ENCODE assay signal across 15 cellular contexts in genomic region chr10:23325132-23325531, GRCh38. TPM values are rescaled to one million over a fixed set of nuclear protein-coding genes. Genes with fewer than 3 reads are reported as not detected.
DNase-seq lines count a peak whose midpoint lies in the region; ATAC-seq and TF ChIP-seq lines count a peak whose summit lies in the region.
"Had no signal": no experiment of that assay in that cellular context is flagged by ENCODE, and none has a peak within 500 bp of the region (broad histone marks: within the 10 kb centered on the region; RNA-seq: fewer than 3 reads in every experiment).

No MANE protein-coding gene starts in this region.

- TF ChIP-seq CTCF in GM10266 (IDR thresholded peaks at IDR 0.05; ENCODE audit: control insufficient read depth, insufficient read depth, low read depth, missing control alignments) (peak; percentile 28), gastroesophageal sphincter (IDR thresholded peaks at IDR 0.05) (no peak)

- no peaks in the 10 kb centered on the region for H3K36me3 ChIP-seq in gastroesophageal sphincter
- H3K36me3 ChIP-seq: pancreas, upper lobe of right lung had no signal

- H3K4me1 ChIP-seq in gastroesophageal sphincter = no peaks in the 10 kb centered on the region
- H3K4me1 ChIP-seq: upper lobe of right lung had no signal

- no peak overlapping the region for H3K27ac ChIP-seq in gastroesophageal sphincter
- H3K27ac ChIP-seq: pancreas, upper lobe of right lung had no signal

- peaks cover 0 to 3% (median 0%) of the 10 kb centered on the region in 3 donors for H3K9me3 ChIP-seq in gastroesophageal sphincter
- H3K9me3 ChIP-seq: pancreas, upper lobe of right lung had no signal

- WGBS in gastroesophageal sphincter (ENCODE audit: low coverage in 1 of 2), 2 donors = 75 to 100% methylated on average over 1 of the region's 1 CpG

- no peak overlapping the region for H3K4me3 ChIP-seq in gastroesophageal sphincter
- H3K4me3 ChIP-seq: pancreas, upper lobe of right lung had no signal

- no peak for TF ChIP-seq EP300 in gastroesophageal sphincter (IDR thresholded peaks at IDR 0.05)

- no peak for DNase-seq in GM10266 (ENCODE audit: extremely low spot score)
- peak; percentile 26 for DNase-seq in SK-MEL-5 (ENCODE audit: low read depth, low spot score)
- no peak for DNase-seq in GDM1 (lab: John Stamatoyannopoulos, UW)
- DNase-seq in NK-92 (lab: John Stamatoyannopoulos, UW; ENCODE audit: unreplicated experiment) = no peak
- DNase-seq: activated naive CD4-positive, alpha-beta T cell treated with anti-CD3 and anti-CD28 coated beads for 36 hours; Calu3; NCI-H748 treated with DMSO at 0.1 percent for 48 hours; pancreas; T-helper 9 cell; upper lobe of right lung had no signal

- in situ Hi-C loops in SK-MEL-5 (cut with HindIII; ENCODE audit: low pct_unique_long_range_greater_than_20kb, low sequenced_read_pairs) = no loop called here

- TF ChIP-seq POLR2A in gastroesophageal sphincter (IDR thresholded peaks at IDR 0.05) = no peak

- ATAC-seq in GM18873 (IDR thresholded peaks at IDR 0.05; ENCODE audit: low FRiP score, unreplicated experiment) = peak; percentile 97
- ATAC-seq in HG02759 (IDR thresholded peaks at IDR 0.05; ENCODE audit: unreplicated experiment) = peak; percentile 95
- no peak for ATAC-seq in GM21526 (IDR thresholded peaks at IDR 0.05; ENCODE audit: low FRiP score, unreplicated experiment)
- no peak for ATAC-seq in gastroesophageal sphincter
- ATAC-seq: pancreas, upper lobe of right lung had no signal

- H3K27me3 ChIP-seq in gastroesophageal sphincter = no peaks in the 10 kb centered on the region

RNA-seq across cellular contexts. Expression of gene C10orf67, which starts 19.5 kb away (rescaled TPM):
- not detected in 2 replicates for total RNA-seq in SK-MEL-5 (2014; rRNA removed; shearing (Covaris generic))
- not detected in 2 replicates for polyA plus RNA-seq in SK-MEL-5 (2015; cell fraction: cytosol; rRNA removed)
- not detected in 2 replicates for polyA plus RNA-seq in SK-MEL-5 (2015; cell fraction: nucleus; rRNA removed)
- not detected for total RNA-seq in gastroesophageal sphincter
- total RNA-seq: kidney epithelial cell had no signal

Comparison
In these comparisons a context has a peak if more than half of its experiments do, and no peak if none do; other contexts are left out.
1. ATAC-seq: peak in GM18873 (single experiment) and HG02759 (single experiment); none in GM21526 (single experiment) and gastroesophageal sphincter (single experiment).